7 cellular contexts compared by ENCODE assay signal in genomic region chr21:32278518-32279376, GRCh38.
DNase-seq lines count a peak whose midpoint lies in the region; ATAC-seq and TF ChIP-seq lines count a peak whose summit lies in the region.

Gene MIS18A (minus strand): TSS chr21:32279049. CDS start chr21:32279014, 35 bp downstream.

- in situ Hi-C loops in astrocyte of the spinal cord (cut with HindIII; ENCODE audit: low sequenced_read_pairs), result no loop called here

- peak; percentile 85 to 91 for DNase-seq in NCI-H2081 (lab: John Stamatoyannopoulos, UW)
- DNase-seq in T1000 (lab: John Stamatoyannopoulos, UW), result peak; percentile 98
- peak; percentile 96 for DNase-seq in astrocyte of the spinal cord (ENCODE audit: low read depth, low spot score)
- DNase-seq in hippocampal formation (lab: John Stamatoyannopoulos, UW), result peak; percentile 90 to 91
- DNase-seq in retinal pigment epithelial cell (ENCODE audit: low read depth), result peak; percentile 69

- TF ChIP-seq CTCF in astrocyte of the spinal cord (IDR thresholded peaks at IDR 0.05; ENCODE audit: low read depth, low read length), result no peak
- no peak for TF ChIP-seq CTCF in retinal pigment epithelial cell (conservative IDR thresholded peaks at IDR 0.05; ENCODE audit: low read depth, low read length)

- ATAC-seq in GM18508 (IDR thresholded peaks at IDR 0.05; ENCODE audit: insufficient read depth, unreplicated experiment) (peak; percentile 74), HG03025 (IDR thresholded peaks at IDR 0.05; ENCODE audit: low FRiP score, unreplicated experiment) (peak; percentile 81)

- H3K4me3 ChIP-seq in astrocyte of the spinal cord (ENCODE audit: low read depth, low read length), result peak within 1 kb of the TSS; percentile 92
- H3K4me3 ChIP-seq in retinal pigment epithelial cell (ENCODE audit: low read length), result peak within 1 kb of the TSS; percentile 92

Comparison
In these comparisons a context has a peak if more than half of its experiments do, and no peak if none do; other contexts are left out.
1. Peak in every context shown above with its lines: DNase-seq, ATAC-seq and H3K4me3 ChIP-seq.